20 cellular contexts compared by ENCODE assay signal in the genomic region with DNA sequence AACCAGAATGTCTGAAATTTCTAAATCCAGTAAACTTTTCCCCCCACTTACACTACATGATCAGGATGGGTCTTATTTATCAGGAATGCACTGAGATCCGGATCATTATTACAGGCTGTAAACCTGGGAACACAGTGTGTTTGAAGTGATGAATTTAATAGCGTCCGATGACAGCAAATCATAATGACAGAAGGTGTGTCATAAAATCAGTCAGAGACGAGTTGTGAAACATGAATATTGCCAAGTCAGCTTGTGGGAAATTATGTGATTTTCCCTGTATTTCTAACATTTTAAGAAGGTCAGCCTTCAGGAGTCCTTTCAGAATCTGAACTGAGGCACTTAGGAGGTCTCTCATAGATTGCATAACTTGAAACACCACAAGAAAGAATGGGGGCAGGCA. TPM values are rescaled to one million over a fixed set of nuclear protein-coding genes. Genes with fewer than 3 reads are reported as not detected.
DNase-seq lines count a peak whose midpoint lies in the region; ATAC-seq, FAIRE-seq and TF ChIP-seq lines count a peak whose summit lies in the region.
"Had no signal": no experiment of that assay in that cellular context is flagged by ENCODE, and none has a peak within 500 bp of the region (broad histone marks: within the 10 kb centered on the region; RNA-seq: fewer than 3 reads in every experiment).

No MANE protein-coding gene starts in this region.

- TF ChIP-seq EP300 in A549 (IDR thresholded peaks at IDR 0.05) (no peak), neural cell (conservative IDR thresholded peaks at IDR 0.05; ENCODE audit: poor library complexity, severe bottlenecking) (peak; percentile 86), sigmoid colon (IDR thresholded peaks at IDR 0.05) (no peak)

- no peaks in the 10 kb centered on the region for H3K36me3 ChIP-seq in neural cell (ENCODE audit: insufficient read depth, low read length)
- no peaks in the 10 kb centered on the region for H3K36me3 ChIP-seq in sigmoid colon
- H3K36me3 ChIP-seq: BE2C had no signal

- H3K79me2 ChIP-seq in neural cell (replicated peaks; ENCODE audit: insufficient read depth, low read length): no peaks in the 10 kb centered on the region

- H3K27ac ChIP-seq in A549 (no peak overlapping the region), neural cell (ENCODE audit: low read length) (peak overlapping the region; percentile 56), sigmoid colon (peak overlapping the region in 3 of 4 donors; percentile 55 to 73 (median 68))
- H3K27ac ChIP-seq: C4-2B had no signal

- TF ChIP-seq RAD21 in A549 (conservative IDR thresholded peaks at IDR 0.05 in 1 of 2, IDR thresholded peaks at IDR 0.05 in 1 of 2): no peak
- TF ChIP-seq RAD21 in neural cell (conservative IDR thresholded peaks at IDR 0.05): no peak

- no peak overlapping the region for H2AFZ ChIP-seq in neural cell (ENCODE audit: low read depth, low read length)
- H2AFZ ChIP-seq: GM23338 had no signal

- peak; percentile 13 for FAIRE-seq in A549 (lab: Jason Lieb, UNC)
- FAIRE-seq: A204.1, GM12892 had no signal

- H3K9ac ChIP-seq in neural cell (ENCODE audit: low read length): no peak overlapping the region

- H3K4me1 ChIP-seq in A549: no peaks in the 10 kb centered on the region
- H3K4me1 ChIP-seq in sigmoid colon: peaks cover 0 to 84% (median 66%) of the 10 kb centered on the region in 4 donors

- no peak for ATAC-seq in A549
- ATAC-seq in Right ventricle myocardium superior (ENCODE audit: poor library complexity): no peak

- no peaks in the 10 kb centered on the region for H3F3A ChIP-seq in neural cell (ENCODE audit: insufficient read depth, low read length, poor library complexity, severe bottlenecking)

- H4K20me1 ChIP-seq in neural cell (ENCODE audit: insufficient read depth): no peaks in the 10 kb centered on the region

- H3K9me3 ChIP-seq in A549 (no peaks in the 10 kb centered on the region), neural cell (ENCODE audit: low read length) (no peaks in the 10 kb centered on the region), sigmoid colon (no peaks in the 10 kb centered on the region)
- H3K9me3 ChIP-seq: BE2C had no signal

- intact Hi-C loops in sigmoid colon (cut with DNase I) (no loop called here), Right ventricle myocardium superior (cut with DNase I) (no loop called here)

- 69% methylated on average over 4 of the region's 4 CpGs for WGBS in A549 (ENCODE audit: missing lambda C conversion rate)
- 31 to 70% methylated on average over 4 of the region's 4 CpGs for WGBS in sigmoid colon, 2 donors

- H3K4me2 ChIP-seq in A549 (no peak overlapping the region), neural cell (ENCODE audit: low read length) (peak overlapping the region; percentile 32)
- H3K4me2 ChIP-seq: GM23338 had no signal

- CTCF ChIA-PET in A549 (lab: Yijun Ruan, JAX): interaction anchor here (0.9 kb wide), 1 partner anchor 37 kb away, joined by 3 read pairs; a partner anchor contains a TSS

- TF ChIP-seq CTCF in A549 (IDR thresholded peaks at IDR 0.05) (no peak), neural cell (IDR thresholded peaks at IDR 0.05; ENCODE audit: poor library complexity, severe bottlenecking) (no peak), sigmoid colon (IDR thresholded peaks at IDR 0.05) (no peak)

- POLR2A ChIA-PET in A549 (lab: Yijun Ruan, JAX): no interaction called here

- DNase-seq in A549 (ENCODE audit: low read depth in 1 of 2, low spot score in 1 of 2) (no peak), NCI-H69 (lab: John Stamatoyannopoulos, UW) (peak; percentile 7), sigmoid colon (no peak), cerebellum (ENCODE audit: low spot score) (no peak), Right ventricle myocardium superior (no peak)
- no peak for DNase-seq in stimulated activated naive CD4-positive, alpha-beta T cell (lab: John Stamatoyannopoulos, UW)
- no peak for DNase-seq in effector CD8-positive, alpha-beta T cell (lab: John Stamatoyannopoulos, UW)
- DNase-seq: BE2C; CD4-positive, alpha-beta memory T cell; DMS153; DMS79 treated with DMSO at 0.1 percent for 48 hours; EL; GDM1; H7 had no signal

- TF ChIP-seq POLR2A in A549 (IDR thresholded peaks at IDR 0.05; ENCODE audit: low read length) (no peak), sigmoid colon (IDR thresholded peaks at IDR 0.05) (no peak)

- H3K9me2 ChIP-seq in neural cell (ENCODE audit: insufficient read depth, low read length): no peaks in the 10 kb centered on the region

- H3K4me3 ChIP-seq in A549 (no peak overlapping the region), neural cell (ENCODE audit: low read length) (peak overlapping the region; percentile 41), sigmoid colon (no peak overlapping the region)
- H3K4me3 ChIP-seq: GM23338 had no signal

- H3K27me3 ChIP-seq in neural cell (ENCODE audit: insufficient read depth, low read depth, low read length): no peaks in the 10 kb centered on the region
- H3K27me3 ChIP-seq in sigmoid colon: no peaks in the 10 kb centered on the region
- H3K27me3 ChIP-seq: BE2C had no signal

TF ChIP-seq in A549, 52 proteins besides CTCF, POLR2A, EP300 and RAD21:
- TF ChIP-seq HOXA7 (CRISPR knock-in tag; IDR thresholded peaks at IDR 0.05) (no peak), MAFK (IDR thresholded peaks at IDR 0.05; ENCODE audit: partially characterized antibody) (peak; percentile 59), RCOR1 (IDR thresholded peaks at IDR 0.05; ENCODE audit: low read depth, low read length) (no peak), CBX8 (IDR thresholded peaks at IDR 0.05) (no peak), JUN (IDR thresholded peaks at IDR 0.05) (no peak)
- TF ChIP-seq, protein P1, sequence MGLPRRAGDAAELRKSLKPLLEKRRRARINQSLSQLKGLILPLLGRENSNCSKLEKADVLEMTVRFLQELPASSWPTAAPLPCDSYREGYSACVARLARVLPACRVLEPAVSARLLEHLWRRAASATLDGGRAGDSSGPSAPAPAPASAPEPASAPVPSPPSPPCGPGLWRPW (IDR thresholded peaks at IDR 0.05): no peak

TF ChIP-seq in neural cell, 6 proteins besides CTCF, POLR2A, EP300 and RAD21:
- TF ChIP-seq TAF1 (IDR thresholded peaks at IDR 0.05; ENCODE audit: low read depth) (no peak), MXI1 (conservative IDR thresholded peaks at IDR 0.05; ENCODE audit: poor library complexity, severe bottlenecking) (no peak), SMC3 (conservative IDR thresholded peaks at IDR 0.05; ENCODE audit: poor library complexity) (no peak), EZH2 (IDR thresholded peaks at IDR 0.05; ENCODE audit: borderline replicate concordance, insufficient read depth, low read length, poor library complexity, severe bottlenecking) (no peak), POLR2AphosphoS5 (IDR thresholded peaks at IDR 0.05) (peak; percentile 62)
- TF ChIP-seq, protein P2, sequence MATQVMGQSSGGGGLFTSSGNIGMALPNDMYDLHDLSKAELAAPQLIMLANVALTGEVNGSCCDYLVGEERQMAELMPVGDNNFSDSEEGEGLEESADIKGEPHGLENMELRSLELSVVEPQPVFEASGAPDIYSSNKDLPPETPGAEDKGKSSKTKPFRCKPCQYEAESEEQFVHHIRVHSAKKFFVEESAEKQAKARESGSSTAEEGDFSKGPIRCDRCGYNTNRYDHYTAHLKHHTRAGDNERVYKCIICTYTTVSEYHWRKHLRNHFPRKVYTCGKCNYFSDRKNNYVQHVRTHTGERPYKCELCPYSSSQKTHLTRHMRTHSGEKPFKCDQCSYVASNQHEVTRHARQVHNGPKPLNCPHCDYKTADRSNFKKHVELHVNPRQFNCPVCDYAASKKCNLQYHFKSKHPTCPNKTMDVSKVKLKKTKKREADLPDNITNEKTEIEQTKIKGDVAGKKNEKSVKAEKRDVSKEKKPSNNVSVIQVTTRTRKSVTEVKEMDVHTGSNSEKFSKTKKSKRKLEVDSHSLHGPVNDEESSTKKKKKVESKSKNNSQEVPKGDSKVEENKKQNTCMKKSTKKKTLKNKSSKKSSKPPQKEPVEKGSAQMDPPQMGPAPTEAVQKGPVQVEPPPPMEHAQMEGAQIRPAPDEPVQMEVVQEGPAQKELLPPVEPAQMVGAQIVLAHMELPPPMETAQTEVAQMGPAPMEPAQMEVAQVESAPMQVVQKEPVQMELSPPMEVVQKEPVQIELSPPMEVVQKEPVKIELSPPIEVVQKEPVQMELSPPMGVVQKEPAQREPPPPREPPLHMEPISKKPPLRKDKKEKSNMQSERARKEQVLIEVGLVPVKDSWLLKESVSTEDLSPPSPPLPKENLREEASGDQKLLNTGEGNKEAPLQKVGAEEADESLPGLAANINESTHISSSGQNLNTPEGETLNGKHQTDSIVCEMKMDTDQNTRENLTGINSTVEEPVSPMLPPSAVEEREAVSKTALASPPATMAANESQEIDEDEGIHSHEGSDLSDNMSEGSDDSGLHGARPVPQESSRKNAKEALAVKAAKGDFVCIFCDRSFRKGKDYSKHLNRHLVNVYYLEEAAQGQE (IDR thresholded peaks at IDR 0.05; ENCODE audit: borderline replicate concordance): peak; percentile 71

RNA-seq across cellular contexts. Expression of a gene that starts 36.7 kb away (rescaled TPM):
- polyA plus RNA-seq in A549 (2011; rRNA removed) (0.44 and 0.48 TPM in 2 replicates), A549 (2017; fragmentation: RNase III; extraction: RNeasy Plus Mini Kit Qiagen cat#74134 plus additional on column Dnase treatment) (0.46 to 0.79 TPM (median 0.66 TPM) in 3 replicates), neural cell (0.70 and 0.87 TPM in 2 replicates), sigmoid colon (1 to 10 TPM; 1.4 to 9.6 (median 4.8) TPM)
- 0.05 and 0.09 TPM in 2 replicates for polyA plus RNA-seq in A549 (2012; cell fraction: cytosol; rRNA removed)
- 0.04 TPM in 1 of 2 replicates, not detected in the other for polyA plus RNA-seq in A549 (2012; cell fraction: nucleus; rRNA removed)
- 1.5 TPM in 1 of 2 replicates, not detected in the other for polyA minus RNA-seq in A549 (2011; rRNA and poly(A)+ RNA removed)
- polyA minus RNA-seq in neural cell: 0.49 and 1.2 TPM in 2 replicates
- total RNA-seq in sigmoid colon (100 to 1,000 TPM in 1 of 4 donors, 10 to 100 TPM in 3; 69.9 to 104 (median 78.3) TPM), cerebellum (20.7 TPM), Right ventricle myocardium superior (4.1 TPM)
- total RNA-seq: CD4-positive, alpha-beta memory T cell; H7; HT-29 had no signal
- polyA plus RNA-seq: CD4-positive, alpha-beta memory T cell had no signal

Comparison
In these comparisons a context has a peak if more than half of its experiments do, and no peak if none do; other contexts are left out.
1. H3K27ac ChIP-seq: peak in neural cell (single experiment) and sigmoid colon (3 of 4); none in A549 (0 of 2).